In the genomic region with DNA sequence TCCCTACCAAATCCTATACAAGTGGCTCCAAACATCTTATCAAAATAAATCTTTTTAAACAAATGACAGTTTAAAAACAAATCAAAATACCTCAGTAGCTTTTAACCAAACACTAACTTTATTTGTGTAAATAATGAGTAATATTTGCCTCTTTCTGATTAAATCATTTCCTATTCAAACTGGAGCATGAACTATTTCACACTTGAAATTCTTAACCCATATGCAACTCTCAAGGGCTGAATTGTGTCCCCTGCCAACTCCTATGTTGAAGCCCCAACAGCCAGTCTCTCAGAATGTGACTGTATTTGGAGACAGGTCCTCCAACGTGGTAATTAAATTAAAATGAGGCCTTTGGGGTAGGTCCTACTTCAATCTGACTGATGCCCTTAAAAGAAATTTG, we compare ENCODE assay signal across 20 cellular contexts. TPM values are rescaled to one million over a fixed set of nuclear protein-coding genes. Genes with fewer than 3 reads are reported as not detected.
A peak's percentile ranks its signal among the peaks of the same experiment; 100 is the strongest.
DNase-seq lines count a peak whose midpoint lies in the region; ATAC-seq, FAIRE-seq and TF ChIP-seq lines count a peak whose summit lies in the region.
"Had no signal": no experiment of that assay in that cellular context is flagged by ENCODE, and none has a peak within 500 bp of the region (broad histone marks: within the 10 kb centered on the region; RNA-seq: fewer than 3 reads in every experiment).

No MANE protein-coding gene starts in this region.

- H3K36me3 ChIP-seq in PC-3 (ENCODE audit: low read depth, low read length) = no peaks in the 10 kb centered on the region
- no peaks in the 10 kb centered on the region for H3K36me3 ChIP-seq in bronchial epithelial cell (ENCODE audit: control insufficient read depth, insufficient read depth, low read length)
- H3K36me3 ChIP-seq in mesenchymal stem cell (ENCODE audit: control insufficient read depth in 1 of 2, insufficient read depth in 2 of 2, low read depth in 1 of 2, low read length in 2 of 2) = no peaks in the 10 kb centered on the region
- H3K36me3 ChIP-seq: BE2C had no signal

- BruUV-seq in PC-3 (replicated peaks; lab: Mats Ljungman, UMichigan) = no TSS peak

- no peaks in the 10 kb centered on the region for H3K9me2 ChIP-seq in PC-3 (replicated peaks; ENCODE audit: low read length)

- intact Hi-C loops in PC-3 (cut with micrococcal nuclease) = no loop called here

- peak overlapping the region; percentile 34 for H2BK120ac ChIP-seq in mesenchymal stem cell (ENCODE audit: low read depth, low read length)

- H2BK12ac ChIP-seq in mesenchymal stem cell (ENCODE audit: low read length in 2 of 2) = no peak overlapping the region

- no peaks in the 10 kb centered on the region for H3K79me1 ChIP-seq in mesenchymal stem cell (replicated peaks; ENCODE audit: low read length, poor library complexity, severe bottlenecking)

- no peak for FAIRE-seq in bronchial epithelial cell (lab: Jason Lieb, UNC)
- FAIRE-seq: D721Med, H54, HepG2 had no signal

- H3K27ac Mint-ChIP-seq in WTC11 = no peak overlapping the region
- H3K27ac Mint-ChIP-seq: CD4-positive, alpha-beta T cell; GM23338 had no signal

- peak; percentile 11 for DNase-seq in DMS53 (lab: John Stamatoyannopoulos, UW)
- DNase-seq in DMS53 treated with DMSO at 0.1 percent for 48 hours (lab: John Stamatoyannopoulos, UW; ENCODE audit: unreplicated experiment) = no peak
- peak; percentile 11 for DNase-seq in PC-3
- peak; percentile 65 for DNase-seq in bronchial epithelial cell (ENCODE audit: low read depth)
- DNase-seq in mesenchymal stem cell = peak; percentile 30
- no peak for DNase-seq in AG20443 (ENCODE audit: low spot score)
- no peak for DNase-seq in A172 (ENCODE audit: low spot score)
- no peak for DNase-seq in WTC11 (ENCODE audit: low spot score)
- DNase-seq: BE2C; C1 segment of cervical spinal cord; Caco-2; CD4-positive, alpha-beta T cell; DMS79 treated with DMSO at 0.1 percent for 48 hours; GF-D8 had no signal

- no peak overlapping the region for H4K8ac ChIP-seq in mesenchymal stem cell (ENCODE audit: low read length)

- H3K23ac ChIP-seq in mesenchymal stem cell (ENCODE audit: low read length in 2 of 2) = no peak overlapping the region

- H3K4ac ChIP-seq in mesenchymal stem cell (ENCODE audit: low read depth in 1 of 2, low read length in 2 of 2) = peak overlapping the region in 1 of 2 experiments; percentile 79

- 81% methylated on average over 1 of the region's 1 CpG for WGBS in mesenchymal stem cell

- H3K4me3 ChIP-seq in PC-3 (ENCODE audit: low read length) (no peak overlapping the region), bronchial epithelial cell (ENCODE audit: low read depth, low read length) (no peak overlapping the region), mesenchymal stem cell (ENCODE audit: insufficient read depth in 1 of 2, low read depth in 1 of 2, low read length in 2 of 2) (no peak overlapping the region)
- H3K4me3 ChIP-seq: GM23338 had no signal

- no peak overlapping the region for H3K18ac ChIP-seq in mesenchymal stem cell (ENCODE audit: low read depth in 1 of 2, low read length in 2 of 2)

- peaks cover 12% of the 10 kb centered on the region for H3K9me3 Mint-ChIP-seq in WTC11
- H3K9me3 Mint-ChIP-seq: CD4-positive, alpha-beta T cell; GM23338 had no signal

- H2BK15ac ChIP-seq in mesenchymal stem cell (ENCODE audit: low read depth, poor library complexity, severe bottlenecking) = no peak overlapping the region

- H3K79me2 ChIP-seq in PC-3 (ENCODE audit: low read length) = no peaks in the 10 kb centered on the region

- H3K4me1 Mint-ChIP-seq in WTC11 = no peaks in the 10 kb centered on the region
- H3K4me1 Mint-ChIP-seq: GM23338 had no signal

- no peak overlapping the region for H3K27ac ChIP-seq in PC-3 (ENCODE audit: low read length)
- no peak overlapping the region for H3K27ac ChIP-seq in mesenchymal stem cell (ENCODE audit: low read length, poor library complexity, severe bottlenecking)
- H3K27ac ChIP-seq: 22Rv1 had no signal

- H2BK5ac ChIP-seq in mesenchymal stem cell (ENCODE audit: low read depth, low read length, poor library complexity, severe bottlenecking) = no peak overlapping the region

- H3K9me3 ChIP-seq in PC-3 (ENCODE audit: low read length) (no peaks in the 10 kb centered on the region), mesenchymal stem cell (ENCODE audit: control insufficient read depth, low read length) (peaks cover 4% of the 10 kb centered on the region)
- H3K9me3 ChIP-seq: BE2C, Caco-2 had no signal

- H4K20me1 ChIP-seq in PC-3 (ENCODE audit: low read length) = no peaks in the 10 kb centered on the region

- H3F3A ChIP-seq in PC-3 (ENCODE audit: low read length, unreplicated experiment) = no peaks in the 10 kb centered on the region

- no peak overlapping the region for H4K91ac ChIP-seq in mesenchymal stem cell (ENCODE audit: low read length)

- H3K9ac ChIP-seq in PC-3 (ENCODE audit: low read length) = no peak overlapping the region
- no peak overlapping the region for H3K9ac ChIP-seq in mesenchymal stem cell (ENCODE audit: low read length)

- no peak overlapping the region for H3K14ac ChIP-seq in mesenchymal stem cell (ENCODE audit: low read length in 2 of 2)

- no peak overlapping the region for H2AFZ ChIP-seq in PC-3 (ENCODE audit: low read length)
- H2AFZ ChIP-seq in mesenchymal stem cell (ENCODE audit: low read depth, low read length) = no peak overlapping the region
- H2AFZ ChIP-seq: GM23338 had no signal

- ATAC-seq in PC-3 (no peak), WTC11 (no peak)
- ATAC-seq: GM23338, HCT116, HepG2 had no signal

- 0 out of 2 replicates have a peak, but pooled peaks cover 4% of the 10 kb centered on the region for H3K4me1 ChIP-seq in PC-3 (ENCODE audit: insufficient read depth, low read length)
- no peaks in the 10 kb centered on the region for H3K4me1 ChIP-seq in mesenchymal stem cell (ENCODE audit: control insufficient read depth, insufficient read depth, low read depth, low read length)
- H3K4me1 ChIP-seq: Caco-2 had no signal

- H3K27me3 ChIP-seq in PC-3 (ENCODE audit: low read length) (no peaks in the 10 kb centered on the region), bronchial epithelial cell (ENCODE audit: control insufficient read depth, insufficient read depth, low read length) (no peaks in the 10 kb centered on the region), mesenchymal stem cell (ENCODE audit: control insufficient read depth in 1 of 2, insufficient read depth in 1 of 2, low read length in 2 of 2) (no peaks in the 10 kb centered on the region)
- H3K27me3 ChIP-seq: BE2C had no signal

- TF ChIP-seq CTCF in PC-3 (conservative IDR thresholded peaks at IDR 0.05; ENCODE audit: low read depth, low read length) (no peak), bronchial epithelial cell (IDR thresholded peaks at IDR 0.05; ENCODE audit: insufficient read depth, low read length, severe bottlenecking) (no peak), WTC11 (IDR thresholded peaks at IDR 0.05) (no peak)

- POLR2A ChIA-PET in PC-3 (lab: Charles Lee; ENCODE audit: unreplicated experiment) = no interaction called here
- POLR2A ChIA-PET in WTC11 (lab: Charles Lee) = no interaction called here

- no peak overlapping the region for H2AK5ac ChIP-seq in mesenchymal stem cell (ENCODE audit: low read length, severe bottlenecking)

- H3K36me3 Mint-ChIP-seq in WTC11 = no peaks in the 10 kb centered on the region

- no peaks in the 10 kb centered on the region for H3K27me3 Mint-ChIP-seq in WTC11 (ENCODE audit: low read depth)
- H3K27me3 Mint-ChIP-seq: CD4-positive, alpha-beta T cell had no signal

- CTCF ChIA-PET in PC-3 (lab: Charles Lee) = no interaction called here
- CTCF ChIA-PET in WTC11 (lab: Charles Lee) = interaction anchor here (0.7 to 0.8 kb wide), 2 partner anchors 12 to 152 kb away, joined by 3 to 7 read pairs; no protein-coding TSS in a partner anchor

- H3K4me3 Mint-ChIP-seq in WTC11 = no peak overlapping the region
- H3K4me3 Mint-ChIP-seq: CD4-positive, alpha-beta T cell; GM23338 had no signal

- H3K4me2 ChIP-seq in PC-3 (ENCODE audit: low read length) (no peak overlapping the region), mesenchymal stem cell (ENCODE audit: low read length, poor library complexity, severe bottlenecking) (no peak overlapping the region)
- H3K4me2 ChIP-seq: GM23338 had no signal

TF ChIP-seq in WTC11, 78 proteins besides CTCF, POLR2A, EP300 and RAD21:
- TF ChIP-seq, protein P1, sequence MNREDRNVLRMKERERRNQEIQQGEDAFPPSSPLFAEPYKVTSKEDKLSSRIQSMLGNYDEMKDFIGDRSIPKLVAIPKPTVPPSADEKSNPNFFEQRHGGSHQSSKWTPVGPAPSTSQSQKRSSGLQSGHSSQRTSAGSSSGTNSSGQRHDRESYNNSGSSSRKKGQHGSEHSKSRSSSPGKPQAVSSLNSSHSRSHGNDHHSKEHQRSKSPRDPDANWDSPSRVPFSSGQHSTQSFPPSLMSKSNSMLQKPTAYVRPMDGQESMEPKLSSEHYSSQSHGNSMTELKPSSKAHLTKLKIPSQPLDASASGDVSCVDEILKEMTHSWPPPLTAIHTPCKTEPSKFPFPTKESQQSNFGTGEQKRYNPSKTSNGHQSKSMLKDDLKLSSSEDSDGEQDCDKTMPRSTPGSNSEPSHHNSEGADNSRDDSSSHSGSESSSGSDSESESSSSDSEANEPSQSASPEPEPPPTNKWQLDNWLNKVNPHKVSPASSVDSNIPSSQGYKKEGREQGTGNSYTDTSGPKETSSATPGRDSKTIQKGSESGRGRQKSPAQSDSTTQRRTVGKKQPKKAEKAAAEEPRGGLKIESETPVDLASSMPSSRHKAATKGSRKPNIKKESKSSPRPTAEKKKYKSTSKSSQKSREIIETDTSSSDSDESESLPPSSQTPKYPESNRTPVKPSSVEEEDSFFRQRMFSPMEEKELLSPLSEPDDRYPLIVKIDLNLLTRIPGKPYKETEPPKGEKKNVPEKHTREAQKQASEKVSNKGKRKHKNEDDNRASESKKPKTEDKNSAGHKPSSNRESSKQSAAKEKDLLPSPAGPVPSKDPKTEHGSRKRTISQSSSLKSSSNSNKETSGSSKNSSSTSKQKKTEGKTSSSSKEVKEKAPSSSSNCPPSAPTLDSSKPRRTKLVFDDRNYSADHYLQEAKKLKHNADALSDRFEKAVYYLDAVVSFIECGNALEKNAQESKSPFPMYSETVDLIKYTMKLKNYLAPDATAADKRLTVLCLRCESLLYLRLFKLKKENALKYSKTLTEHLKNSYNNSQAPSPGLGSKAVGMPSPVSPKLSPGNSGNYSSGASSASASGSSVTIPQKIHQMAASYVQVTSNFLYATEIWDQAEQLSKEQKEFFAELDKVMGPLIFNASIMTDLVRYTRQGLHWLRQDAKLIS (CRISPR knock-in tag; IDR thresholded peaks at IDR 0.05; ENCODE audit: borderline replicate concordance) = no peak

RNA-seq across cellular contexts. Expression of gene MCTP2, which starts 55.9 kb away (rescaled TPM):
- total RNA-seq in PC-3 (2014; rRNA removed) (6.2 and 9.8 TPM in 2 replicates), bronchial epithelial cell (15.9 and 20.0 TPM in 2 replicates), WTC11 (2021) (7.3 to 7.4 TPM (median 7.4 TPM) in 3 replicates)
- polyA plus RNA-seq in mesenchymal stem cell (2013, experiment 1 of 2) = 37.6 TPM
- polyA plus RNA-seq in mesenchymal stem cell (2013, experiment 2 of 2) = 36.4 TPM
- not detected in 2 replicates for total RNA-seq in A172 (2014; rRNA removed; shearing (Covaris generic))

Comparison
In these comparisons a context has a peak if more than half of its experiments do, and no peak if none do; other contexts are left out.
1. DNase-seq: peak in DMS53 (single experiment), PC-3 (single experiment), bronchial epithelial cell (single experiment) and mesenchymal stem cell (single experiment); none in DMS53 treated with DMSO at 0.1 percent for 48 hours (single experiment), AG20443 (single experiment), A172 (single experiment) and WTC11 (single experiment).